ENCODE assay signal across 20 cellular contexts in the genomic region with DNA sequence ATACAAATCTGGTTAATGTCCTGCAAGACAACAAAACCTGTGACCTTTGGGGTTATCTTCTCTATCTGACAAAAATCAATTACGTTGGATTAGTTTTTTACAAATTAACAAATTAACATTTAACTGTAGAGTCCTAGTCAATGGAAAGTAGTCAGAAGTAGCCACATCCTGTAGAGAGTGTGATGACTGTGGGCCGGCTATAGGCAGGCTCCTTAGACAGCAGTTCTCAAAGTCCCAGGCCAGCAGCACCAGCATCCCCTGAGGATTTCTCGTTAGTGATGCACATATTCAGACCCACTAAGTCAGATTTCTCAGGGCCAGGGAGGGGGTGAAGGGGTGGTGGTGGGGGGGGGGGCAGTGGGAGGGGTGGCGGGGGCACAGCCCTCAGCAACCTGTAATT.
"Had no signal": no experiment of that assay in that cellular context is flagged by ENCODE, and none has a peak within 500 bp of the region (broad histone marks: within the 10 kb centered on the region; RNA-seq: fewer than 3 reads in every experiment).

No MANE protein-coding gene starts in this region.

- H3K27ac ChIP-seq: heart left ventricle, neutrophil, spleen, testis, tibial nerve, upper lobe of right lung, vagina had no signal

- H3K27me3 Mint-ChIP-seq: naive thymus-derived CD4-positive, alpha-beta T cell; stimulated activated naive B cell treated with anti-CD40 and anti-IgM and Interleukin-4, amounts not matched to agents 10 μg/mL and 1 μg/mL and 100 μg/mL, for 72 hours; stimulated activated naive CD8-positive, alpha-beta T cell treated with anti-CD3 and anti-CD28 coated beads, Interleukin-15, amount 100 ng/mL, for 72 hours had no signal

- H3K4me1 Mint-ChIP-seq: nephron progenitor cell had no signal

- H3K4me1 ChIP-seq: heart left ventricle, testis, tibial nerve, upper lobe of right lung, vagina had no signal

- DNase-seq: effector CD4-positive, alpha-beta T cell; heart left ventricle; hippocampal formation; mammary epithelial cell; naive thymus-derived CD4-positive, alpha-beta T cell; nephron progenitor cell; spleen; stimulated activated CD4-positive, alpha-beta T cell treated with anti-CD3 and anti-CD28 coated beads, Interleukin-15, amount 100 ng/mL, for 24 hours; stimulated activated CD4-positive, alpha-beta T cell treated with anti-CD3 and anti-CD28 coated beads, Interleukin-1b, Interleukin-23, amount 100 ng/mL, for 48 hours; stimulated activated CD4-positive, alpha-beta T cell treated with anti-CD3 and anti-CD28 coated beads, Interleukin-4, amount 100 ng/mL, for 24 hours; stimulated activated naive B cell treated with anti-CD40 and anti-IgM and Interleukin-4, amounts not matched to agents 10 μg/mL and 1 μg/mL and 100 μg/mL, for 72 hours; stimulated activated naive CD8-positive, alpha-beta T cell treated with anti-CD3 and anti-CD28 coated beads, Interleukin-15, amount 100 ng/mL, for 72 hours; testis; upper lobe of right lung had no signal

- H3K27me3 ChIP-seq: heart left ventricle, neutrophil, spleen, testis, tibial nerve, upper lobe of right lung, vagina had no signal

- H3K9me3 Mint-ChIP-seq: naive thymus-derived CD4-positive, alpha-beta T cell; nephron progenitor cell; stimulated activated naive B cell treated with anti-CD40 and anti-IgM and Interleukin-4, amounts not matched to agents 10 μg/mL and 1 μg/mL and 100 μg/mL, for 72 hours; stimulated activated naive CD8-positive, alpha-beta T cell treated with anti-CD3 and anti-CD28 coated beads, Interleukin-15, amount 100 ng/mL, for 72 hours had no signal

- H3K4me3 ChIP-seq: heart left ventricle, spleen, testis, tibial nerve, upper lobe of right lung, vagina had no signal

- H3K4me3 Mint-ChIP-seq: naive thymus-derived CD4-positive, alpha-beta T cell; nephron progenitor cell; stimulated activated naive B cell treated with anti-CD40 and anti-IgM and Interleukin-4, amounts not matched to agents 10 μg/mL and 1 μg/mL and 100 μg/mL, for 72 hours; stimulated activated naive CD8-positive, alpha-beta T cell treated with anti-CD3 and anti-CD28 coated beads, Interleukin-15, amount 100 ng/mL, for 72 hours had no signal

- H3K9me3 ChIP-seq: heart left ventricle, neutrophil, spleen, testis, tibial nerve, upper lobe of right lung, vagina had no signal

- ATAC-seq: esophagus mucosa; heart left ventricle; left lobe of liver; naive thymus-derived CD4-positive, alpha-beta T cell; sciatic nerve; stimulated activated naive B cell treated with anti-CD40 and anti-IgM and Interleukin-4, amounts not matched to agents 10 μg/mL and 1 μg/mL and 100 μg/mL, for 72 hours; stimulated activated naive CD8-positive, alpha-beta T cell treated with anti-CD3 and anti-CD28 coated beads, Interleukin-15, amount 100 ng/mL, for 72 hours; upper lobe of right lung had no signal

- H3K27ac Mint-ChIP-seq: naive thymus-derived CD4-positive, alpha-beta T cell; nephron progenitor cell; stimulated activated naive B cell treated with anti-CD40 and anti-IgM and Interleukin-4, amounts not matched to agents 10 μg/mL and 1 μg/mL and 100 μg/mL, for 72 hours; stimulated activated naive CD8-positive, alpha-beta T cell treated with anti-CD3 and anti-CD28 coated beads, Interleukin-15, amount 100 ng/mL, for 72 hours had no signal
